In the genomic region with DNA sequence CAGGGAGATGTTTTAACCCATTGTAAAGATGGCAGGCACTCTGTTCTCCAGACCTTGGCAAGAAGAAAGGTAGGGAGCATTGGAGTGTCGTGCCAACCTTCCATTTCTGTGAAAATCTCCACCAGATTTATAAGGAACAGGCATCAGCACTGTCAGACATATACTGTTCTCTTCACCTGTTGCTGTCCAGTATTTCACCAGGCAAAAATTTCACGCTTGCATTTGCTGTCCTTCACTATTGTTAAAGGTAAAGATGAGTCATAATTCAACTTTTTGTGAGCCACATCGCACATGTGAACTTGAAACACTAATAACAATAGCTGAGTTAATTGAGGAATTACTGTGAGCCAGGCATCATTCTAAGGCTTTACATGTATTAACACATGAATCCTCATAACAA, we compare ENCODE assay signal across 25 cellular contexts.
"Had no signal": no experiment of that assay in that cellular context is flagged by ENCODE, and none has a peak within 500 bp of the region (broad histone marks: within the 10 kb centered on the region; RNA-seq: fewer than 3 reads in every experiment).

No MANE protein-coding gene starts in this region.

- ATAC-seq: naive thymus-derived CD4-positive, alpha-beta T cell; natural killer cell; pancreas; right cardiac atrium; right lobe of liver; stimulated activated effector memory CD8-positive, alpha-beta T cell treated with anti-CD3 and anti-CD28 coated beads, Interleukin-12 subunit alpha, Interleukin-12 subunit beta, amount 100 ng/mL, for 72 hours; stimulated activated naive B cell treated with anti-CD40 and anti-IgM and Interleukin-4, amounts not matched to agents 10 μg/mL and 1 μg/mL and 100 μg/mL, for 72 hours had no signal

- H3K36me3 ChIP-seq: neutrophil, pancreas, prostate gland, right lobe of liver, sigmoid colon, thoracic aorta, thyroid gland, tibial nerve, vagina had no signal

- FAIRE-seq: pancreas, small intestine, urothelium cell line had no signal

- DNase-seq: naive thymus-derived CD4-positive, alpha-beta T cell; natural killer cell; nucleus accumbens; pancreas; right cardiac atrium; right lobe of liver; sigmoid colon; small intestine; stimulated activated CD4-positive, alpha-beta T cell treated with anti-CD3 and anti-CD28 coated beads, Interleukin-15, amount 100 ng/mL, for 24 hours; stimulated activated CD4-positive, alpha-beta T cell treated with anti-CD3 and anti-CD28 coated beads, Interleukin-2, amount 100 ng/mL, for 24 hours; stimulated activated CD4-positive, alpha-beta T cell treated with anti-CD3 and anti-CD28 coated beads, Interleukin-2, amount 100 ng/mL, for 48 hours; stimulated activated CD4-positive, alpha-beta T cell treated with anti-CD3 and anti-CD28 coated beads, Interleukin-4, amount 100 ng/mL, for 24 hours; stimulated activated naive B cell treated with anti-CD40 and anti-IgM and Interleukin-4, amounts not matched to agents 10 μg/mL and 1 μg/mL and 100 μg/mL, for 72 hours; stimulated activated naive CD4-positive, alpha-beta T cell treated with Interleukin-2 at 50 U/mL for 16 hours; stomach; thyroid gland; trophoblast cell; upper lobe of left lung had no signal

- H3K9me3 ChIP-seq: neutrophil, pancreas, prostate gland, right lobe of liver, sigmoid colon, stomach, thoracic aorta, thyroid gland, tibial nerve, upper lobe of left lung, vagina had no signal

- H3K4me3 ChIP-seq: pancreas, prostate gland, right lobe of liver, sigmoid colon, stomach, thoracic aorta, thyroid gland, tibial nerve, upper lobe of left lung, vagina had no signal

- H3K27ac ChIP-seq: neutrophil, pancreas, prostate gland, right lobe of liver, sigmoid colon, stomach, thoracic aorta, thyroid gland, tibial nerve, upper lobe of left lung, vagina had no signal

- H3K27me3 ChIP-seq: neutrophil, pancreas, right lobe of liver, sigmoid colon, stomach, thyroid gland, tibial nerve, upper lobe of left lung, vagina had no signal

- H3K4me1 ChIP-seq: prostate gland, thyroid gland, tibial nerve, upper lobe of left lung, vagina had no signal
